ENCODE assay signal across 9 cellular contexts in the genomic region with DNA sequence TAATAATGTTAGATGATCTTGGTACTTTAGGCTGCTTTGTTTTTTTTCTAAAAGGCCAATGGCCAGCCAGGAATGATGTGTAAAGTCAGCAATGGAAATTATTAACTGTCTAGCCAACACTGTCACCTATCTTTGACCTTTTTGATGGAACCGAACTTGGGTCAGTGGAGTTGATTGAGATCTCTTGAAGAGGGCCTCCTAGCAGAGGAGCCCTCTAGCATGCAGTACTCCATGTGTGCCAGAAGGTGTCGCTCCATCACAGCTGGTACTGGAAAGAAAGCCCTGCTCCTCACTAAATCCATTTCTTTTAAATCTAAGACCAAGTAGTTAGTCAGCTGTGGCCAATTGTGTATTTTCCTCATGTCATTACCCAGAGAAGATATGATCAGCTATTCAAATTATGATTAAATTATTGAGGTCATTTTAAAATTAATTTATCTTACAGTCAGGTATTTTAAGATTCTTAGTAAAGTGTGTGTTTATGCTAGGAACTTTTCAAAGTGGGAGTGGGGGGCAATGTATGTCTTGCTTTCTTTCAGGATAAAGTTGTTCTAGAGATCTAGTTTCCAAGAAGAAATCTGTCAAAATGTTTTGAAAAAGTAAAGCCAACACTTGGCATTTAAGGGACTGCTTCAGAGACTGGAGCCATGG. TPM values are rescaled to one million over a fixed set of nuclear protein-coding genes. Genes with fewer than 3 reads are reported as not detected.
DNase-seq lines count a peak whose midpoint lies in the region; ATAC-seq, FAIRE-seq and TF ChIP-seq lines count a peak whose summit lies in the region.
"Had no signal": no experiment of that assay in that cellular context is flagged by ENCODE, and none has a peak within 500 bp of the region (broad histone marks: within the 10 kb centered on the region; RNA-seq: fewer than 3 reads in every experiment).

No MANE protein-coding gene starts in this region.

- H3K27ac ChIP-seq in DOHH2 (ENCODE audit: low read depth, low read length): no peak overlapping the region
- no peak overlapping the region for H3K27ac ChIP-seq in IMR-90 (ENCODE audit: insufficient read depth, low read length)
- no peak overlapping the region for H3K27ac ChIP-seq in Peyer's patch
- H3K27ac ChIP-seq in pancreas: no peak overlapping the region

- H3K27me3 ChIP-seq in DOHH2 (ENCODE audit: control insufficient read depth, low read length) (no peaks in the 10 kb centered on the region), IMR-90 (ENCODE audit: control insufficient read depth, insufficient read depth, low read length) (no peaks in the 10 kb centered on the region), Peyer's patch (no peaks in the 10 kb centered on the region), pancreas (no peaks in the 10 kb centered on the region)

- no peak overlapping the region for H2BK5ac ChIP-seq in IMR-90 (ENCODE audit: low read depth, low read length, poor library complexity, severe bottlenecking)

- H3K4me1 Mint-ChIP-seq in type B pancreatic cell (ENCODE audit: unreplicated experiment): no peaks in the 10 kb centered on the region

- intact Hi-C loops in IMR-90 (cut with micrococcal nuclease) (loop anchor here (1.0 to 10.0 kb wide), 7 partner anchors 104 to 800 kb away; a partner anchor contains a TSS), pancreas (cut with DNase I) (loop anchor here (5.0 to 10.0 kb wide), 2 partner anchors 102 to 105 kb away; no protein-coding TSS in a partner anchor)

- H3K36me3 Mint-ChIP-seq in type B pancreatic cell: no peaks in the 10 kb centered on the region

- H3K27ac Mint-ChIP-seq in type B pancreatic cell: no peak overlapping the region

- H3K79me2 ChIP-seq in DOHH2 (ENCODE audit: control insufficient read depth, low read length): no peaks in the 10 kb centered on the region

- POLR2A ChIA-PET in IMR-90 (lab: Charles Lee; ENCODE audit: unreplicated experiment): interaction anchor here (1.1 kb wide), 1 partner anchor 33 kb away, joined by 3 read pairs; a partner anchor contains a TSS

- ATAC-seq in GM21528 (IDR thresholded peaks at IDR 0.05; ENCODE audit: low FRiP score, unreplicated experiment) (peak; percentile 75), IMR-90 (ENCODE audit: low read depth) (peak; percentile 85), pancreas (peak; percentile 80 to 97 (median 94))

- peak overlapping the region; percentile 13; the same call in 1 of the 2 replicates for H2BK20ac ChIP-seq in IMR-90 (ENCODE audit: low read depth, low read length)

- H4K91ac ChIP-seq in IMR-90 (ENCODE audit: insufficient read depth, low read depth, low read length): 0 out of 2 replicates have a peak overlapping the region, but pooled peaks have one; percentile 5

- H3K9ac ChIP-seq in IMR-90 (ENCODE audit: low read depth, low read length): no peak overlapping the region

- no CpG with 5 or more reads among the region's 2 CpGs for WGBS in IMR-90 (ENCODE audit: extremely low coverage in 2 of 2, insufficient read length in 1 of 2), 2 experiments
- WGBS in pancreas, 2 donors: 9 to 20% methylated on average over 2 of the region's 2 CpGs

- BruUV-seq in IMR-90 (replicated peaks; lab: Mats Ljungman, UMichigan): no TSS peak

- H3K9me3 ChIP-seq in DOHH2 (ENCODE audit: control insufficient read depth, insufficient read depth, low read length) (no peaks in the 10 kb centered on the region), IMR-90 (ENCODE audit: control insufficient read depth, insufficient read depth, low read length) (no peaks in the 10 kb centered on the region), Peyer's patch (no peaks in the 10 kb centered on the region), pancreas (no peaks in the 10 kb centered on the region)

- peak; percentile 30; the same call in 1 of the 2 replicates for TF ChIP-seq POLR2A in IMR-90 (IDR thresholded peaks at IDR 0.05; ENCODE audit: low read depth, low read length)
- TF ChIP-seq POLR2A in Peyer's patch (IDR thresholded peaks at IDR 0.05): no peak

- no peak overlapping the region for H2AFZ ChIP-seq in IMR-90 (replicated peaks; ENCODE audit: low read length, poor library complexity)

- H3K14ac ChIP-seq in IMR-90 (replicated peaks; ENCODE audit: low read depth, low read length): no peak overlapping the region

- H3K4me3 ChIP-seq in DOHH2 (ENCODE audit: low read length) (no peak overlapping the region), IMR-90 (ENCODE audit: insufficient read depth, low read depth, low read length) (no peak overlapping the region), Peyer's patch (no peak overlapping the region), fibroblast of villous mesenchyme (ENCODE audit: low read depth, low read length) (no peak overlapping the region), pancreas (no peak overlapping the region)

- no peak overlapping the region; the same call in 1 of the 2 replicates for H3K4ac ChIP-seq in IMR-90 (ENCODE audit: low read depth, low read length)

- no peak overlapping the region for H3K56ac ChIP-seq in IMR-90 (ENCODE audit: extremely low read depth, insufficient read depth, low read length)

- dilution Hi-C loops in IMR-90 (cut with HindIII; ENCODE audit: low sequenced_read_pairs, unreplicated experiment): no loop called here

- no peak overlapping the region; a peak in 1 of 4 replicates for H4K8ac ChIP-seq in IMR-90 (ENCODE audit: low read depth in 2 of 2, low read length in 2 of 2)

- H3K79me1 ChIP-seq in IMR-90 (ENCODE audit: low read depth in 1 of 2, low read length in 2 of 2): no peaks in the 10 kb centered on the region

- TF ChIP-seq RAD21 in IMR-90 (IDR thresholded peaks at IDR 0.05; ENCODE audit: low read length): peak; percentile 100

- peak overlapping the region; percentile 29; the same call in 1 of the 2 replicates for H4K5ac ChIP-seq in IMR-90 (ENCODE audit: low read depth, low read length)

- H3K9me3 Mint-ChIP-seq in type B pancreatic cell: no peaks in the 10 kb centered on the region

- H3K4me2 ChIP-seq in DOHH2 (ENCODE audit: low read length) (no peak overlapping the region), IMR-90 (ENCODE audit: low read depth, low read length) (no peak overlapping the region)

- in situ Hi-C loops in IMR-90 (cut with MboI; ENCODE audit: low sequenced_read_pairs): loop anchor here (5.0 to 10.0 kb wide), 2 partner anchors 105 to 562 kb away; a partner anchor contains a TSS

- TF ChIP-seq CTCF in DOHH2 (IDR thresholded peaks at IDR 0.05; ENCODE audit: low read depth, low read length, poor library complexity, severe bottlenecking) (peak; percentile 72), IMR-90 (conservative IDR thresholded peaks at IDR 0.05; ENCODE audit: low read depth, low read length) (peak; percentile 99), Peyer's patch (IDR thresholded peaks at IDR 0.05) (peak; percentile 67 to 99 (median 95)), fibroblast of villous mesenchyme (IDR thresholded peaks at IDR 0.05; ENCODE audit: insufficient read depth, low read depth, low read length) (peak; percentile 99), pancreas (IDR thresholded peaks at IDR 0.05) (peak; percentile 88 to 95 (median 92)), type B pancreatic cell (conservative IDR thresholded peaks at IDR 0.05) (peak; percentile 99)

- H2BK120ac ChIP-seq in IMR-90 (ENCODE audit: low read depth, low read length): peak overlapping the region; percentile 10; the same call in 1 of the 2 replicates

- H3K9me2 ChIP-seq in DOHH2 (replicated peaks; ENCODE audit: control insufficient read depth, low read length): no peaks in the 10 kb centered on the region

- H3K23ac ChIP-seq in IMR-90 (ENCODE audit: low read depth, low read length): no peak overlapping the region

- H3K4me1 ChIP-seq in DOHH2 (ENCODE audit: control insufficient read depth, low read length) (no peaks in the 10 kb centered on the region), IMR-90 (ENCODE audit: control insufficient read depth, insufficient read depth, low read length) (peaks cover 7% of the 10 kb centered on the region), Peyer's patch (no peaks in the 10 kb centered on the region), pancreas (no peaks in the 10 kb centered on the region)

- H2AK5ac ChIP-seq in IMR-90 (ENCODE audit: low read depth, low read length): no peak overlapping the region; the same call in 1 of the 2 replicates

- no peaks in the 10 kb centered on the region for H3K36me3 ChIP-seq in DOHH2 (ENCODE audit: control insufficient read depth, low read length)
- H3K36me3 ChIP-seq in IMR-90 (ENCODE audit: control insufficient read depth, insufficient read depth, low read length): no peaks in the 10 kb centered on the region
- H3K36me3 ChIP-seq in Peyer's patch: no peaks in the 10 kb centered on the region
- no peaks in the 10 kb centered on the region for H3K36me3 ChIP-seq in pancreas

- H3K27me3 Mint-ChIP-seq in type B pancreatic cell: no peaks in the 10 kb centered on the region

- H3K4me3 Mint-ChIP-seq in type B pancreatic cell: no peak overlapping the region

- DNase-seq in IMR-90: peak; percentile 71
- DNase-seq in Peyer's patch: peak; percentile 27 to 82 (median 58)
- DNase-seq in activated T-helper 1 cell treated with Interleukin-2 at 50 U/mL for 16 hours (ENCODE audit: low read depth): peak; percentile 39
- DNase-seq in fibroblast of villous mesenchyme (ENCODE audit: low read depth): peak; percentile 62
- peak in 5 of 6 donors; percentile 26 to 66 (median 38) for DNase-seq in pancreas
- no peak for DNase-seq in type B pancreatic cell (ENCODE audit: extremely low spot score, unreplicated experiment)

- CTCF ChIA-PET in IMR-90 (lab: Yijun Ruan, JAX): interaction anchor here (0.6 to 1.5 kb wide), 7 partner anchors 17 to 126 kb away, joined by 3 to 60 read pairs (median 4); no protein-coding TSS in a partner anchor

- no peaks in the 10 kb centered on the region for H4K20me1 ChIP-seq in DOHH2 (ENCODE audit: control insufficient read depth, insufficient read depth, low read depth, low read length)
- H4K20me1 ChIP-seq in IMR-90 (ENCODE audit: insufficient read depth, low read length): no peaks in the 10 kb centered on the region

- no peak overlapping the region for H3K18ac ChIP-seq in IMR-90 (ENCODE audit: low read depth, low read length)

- peak overlapping the region; percentile 27; the same call in 1 of the 3 replicates for H2BK15ac ChIP-seq in IMR-90 (ENCODE audit: low read depth, low read length)

- FAIRE-seq in pancreas (lab: Jason Lieb, UNC): no peak
- FAIRE-seq: endometrium had no signal

- H3K9me1 ChIP-seq in IMR-90 (ENCODE audit: insufficient read depth, low read length): no peaks in the 10 kb centered on the region; the same call in 1 of the 2 replicates

- no peaks in the 10 kb centered on the region for H3F3A ChIP-seq in DOHH2 (ENCODE audit: control insufficient read depth, insufficient read depth)

- no peak overlapping the region for H2AK9ac ChIP-seq in IMR-90 (replicated peaks; ENCODE audit: low read depth, low read length, poor library complexity)

TF ChIP-seq in IMR-90, 13 proteins besides CTCF, POLR2A, EP300 and RAD21 (continues in another document):
- peak; percentile 100 for TF ChIP-seq SMC3 (IDR thresholded peaks at IDR 0.05; ENCODE audit: low read depth, low read length)

RNA-seq across cellular contexts. Expression of a gene that starts 33.1 kb away (rescaled TPM):
- total RNA-seq in IMR-90 (2012; rRNA removed) (7.5 and 14.4 TPM in 2 replicates), Peyer's patch (10 to 100 TPM; 31.4 to 74.9 (median 50.6) TPM), fibroblast of villous mesenchyme (20.9 and 34.1 TPM in 2 replicates), pancreas (1 to 10 TPM; 2.2 to 6.4 (median 4.8) TPM), type B pancreatic cell (ENCODE audit: low replicate concordance) (19.6 and 21.9 TPM in 2 replicates)
- polyA plus RNA-seq in IMR-90 (2012; rRNA removed) (7.2 and 10.0 TPM in 2 replicates), pancreas (1 to 10 TPM; 3.0 to 7.4 TPM)
- polyA plus RNA-seq in IMR-90 (2012; cell fraction: cytosol; rRNA removed): 1.8 and 2.0 TPM in 2 replicates
- polyA plus RNA-seq in IMR-90 (2012; cell fraction: nucleus; rRNA removed; ENCODE audit: low replicate concordance): 2.0 and 21.2 TPM in 2 replicates
